Comparison of ENCODE assay signal across 11 cellular contexts in genomic region chr21:38780879-38781278, GRCh38. TPM values are rescaled to one million over a fixed set of nuclear protein-coding genes. Genes with fewer than 3 reads are reported as not detected.
DNase-seq lines count a peak whose midpoint lies in the region; ATAC-seq and TF ChIP-seq lines count a peak whose summit lies in the region.
"Had no signal": no experiment of that assay in that cellular context is flagged by ENCODE, and none has a peak within 500 bp of the region (broad histone marks: within the 10 kb centered on the region; RNA-seq: fewer than 3 reads in every experiment).

No MANE protein-coding gene starts in this region.

- no peak for TF ChIP-seq CTCF in MCF 10A (IDR thresholded peaks at IDR 0.05; ENCODE audit: unreplicated experiment)
- TF ChIP-seq CTCF in breast epithelium (IDR thresholded peaks at IDR 0.05): no peak
- TF ChIP-seq CTCF in left lung (IDR thresholded peaks at IDR 0.05): no peak

- H3K4me3 ChIP-seq in breast epithelium (no peak overlapping the region), left lung (no peak overlapping the region)

- no peaks in the 10 kb centered on the region for H3K4me1 ChIP-seq in breast epithelium
- H3K4me1 ChIP-seq in left lung: no peaks in the 10 kb centered on the region

- H3K27me3 ChIP-seq in breast epithelium (no peaks in the 10 kb centered on the region), left lung (no peaks in the 10 kb centered on the region)

- peaks cover 0 to 17% of the 10 kb centered on the region in 2 donors for H3K9me3 ChIP-seq in breast epithelium
- peaks cover 0 to 23% of the 10 kb centered on the region in 2 donors for H3K9me3 ChIP-seq in left lung

- peaks cover 24% of the 10 kb centered on the region for H3K4me1 Mint-ChIP-seq in MCF 10A (ENCODE audit: insufficient read depth, unreplicated experiment)
- H3K4me1 Mint-ChIP-seq in activated CD4-positive, alpha-beta memory T cell treated with anti-CD3 and anti-CD28 coated beads for 36 hours (ENCODE audit: low read depth): peaks cover 44% of the 10 kb centered on the region

- intact Hi-C loops in MCF 10A (cut with micrococcal nuclease) (no loop called here), breast epithelium (cut with DNase I; ENCODE audit: low total_unique reads) (no loop called here), left lung (cut with DNase I) (no loop called here)
- intact Hi-C loops in activated CD4-positive, alpha-beta memory T cell treated with anti-CD3 and anti-CD28 coated beads for 36 hours (cut with micrococcal nuclease): loop anchor here (1.0 kb wide), 2 partner anchors 14 to 23 kb away; no protein-coding TSS in a partner anchor

- POLR2A ChIA-PET in MCF 10A (lab: Yijun Ruan, JAX): interaction anchor here (1.7 to 2.2 kb wide), 2 partner anchors 12 to 28 kb away, joined by 9 to 12 read pairs; no protein-coding TSS in a partner anchor
- POLR2A ChIA-PET in activated CD4-positive, alpha-beta memory T cell treated with anti-CD3 and anti-CD28 coated beads for 36 hours (lab: Charles Lee): interaction anchor here (1.1 kb wide), 1 partner anchor 12 kb away, joined by 3 read pairs; no protein-coding TSS in a partner anchor

- H3K27ac ChIP-seq in breast epithelium (no peak overlapping the region), left lung (no peak overlapping the region)
- H3K27ac ChIP-seq: VCaP had no signal

- DNase-seq in MCF 10A (ENCODE audit: unreplicated experiment) (no peak), breast epithelium (ENCODE audit: low spot score in 2 of 2) (no peak), NCI-H1436 treated with DMSO at 0.1 percent for 48 hours (lab: John Stamatoyannopoulos, UW) (no peak), erythroblast (lab: John Stamatoyannopoulos, UW) (no peak), ecto neural progenitor cell (ENCODE audit: low spot score) (no peak), left lung (no peak)
- DNase-seq in activated CD4-positive, alpha-beta memory T cell treated with anti-CD3 and anti-CD28 coated beads for 36 hours: no peak
- DNase-seq: kidney glomerular epithelial cell, posterior cingulate gyrus had no signal

- no peak overlapping the region for H3K4me3 Mint-ChIP-seq in MCF 10A (ENCODE audit: unreplicated experiment)
- no peak overlapping the region for H3K4me3 Mint-ChIP-seq in activated CD4-positive, alpha-beta memory T cell treated with anti-CD3 and anti-CD28 coated beads for 36 hours

- no peak for TF ChIP-seq POLR2A in breast epithelium (IDR thresholded peaks at IDR 0.05)
- TF ChIP-seq POLR2A in erythroblast (IDR thresholded peaks at IDR 0.05; ENCODE audit: low read length): no peak

- no peaks in the 10 kb centered on the region for H3K9me3 Mint-ChIP-seq in MCF 10A (ENCODE audit: unreplicated experiment)
- peaks cover 29% of the 10 kb centered on the region for H3K9me3 Mint-ChIP-seq in activated CD4-positive, alpha-beta memory T cell treated with anti-CD3 and anti-CD28 coated beads for 36 hours

- peak; percentile 77 for ATAC-seq in HG03039 (IDR thresholded peaks at IDR 0.05; ENCODE audit: unreplicated experiment)
- no peak for ATAC-seq in left lung

- H3K36me3 ChIP-seq in breast epithelium: no peaks in the 10 kb centered on the region
- no peaks in the 10 kb centered on the region for H3K36me3 ChIP-seq in left lung

- TSS peak; percentile 85 for BruUV-seq in MCF 10A (replicated peaks; lab: Mats Ljungman, UMichigan)

- CTCF ChIA-PET in MCF 10A (lab: Yijun Ruan, JAX): no interaction called here
- CTCF ChIA-PET in activated CD4-positive, alpha-beta memory T cell treated with anti-CD3 and anti-CD28 coated beads for 36 hours (lab: Charles Lee): no interaction called here

- H3K36me3 Mint-ChIP-seq in MCF 10A (ENCODE audit: insufficient read depth, unreplicated experiment): no peaks in the 10 kb centered on the region
- peaks cover 25% of the 10 kb centered on the region for H3K36me3 Mint-ChIP-seq in activated CD4-positive, alpha-beta memory T cell treated with anti-CD3 and anti-CD28 coated beads for 36 hours

- no peaks in the 10 kb centered on the region for H3K27me3 Mint-ChIP-seq in MCF 10A (ENCODE audit: insufficient read depth, unreplicated experiment)
- H3K27me3 Mint-ChIP-seq in activated CD4-positive, alpha-beta memory T cell treated with anti-CD3 and anti-CD28 coated beads for 36 hours: peaks cover 7% of the 10 kb centered on the region

- H3K27ac Mint-ChIP-seq in MCF 10A (ENCODE audit: low read depth, unreplicated experiment): peak overlapping the region; percentile 87
- H3K27ac Mint-ChIP-seq in activated CD4-positive, alpha-beta memory T cell treated with anti-CD3 and anti-CD28 coated beads for 36 hours: peak overlapping the region; percentile 35

RNA-seq across cellular contexts. Expression of gene ETS2, which starts 24.9 kb away (rescaled TPM):
- total RNA-seq in MCF 10A (2022) (109 and 126 TPM in 2 replicates), breast epithelium (10 to 100 TPM; 48.0 to 60.0 (median 57.5) TPM), left lung (100 to 1,000 TPM in 1 of 2 donors, 10 to 100 TPM in 1; 93.2 to 129 TPM)
- 10 to 100 TPM; 22.1 to 25.0 TPM for total RNA-seq in activated CD4-positive, alpha-beta memory T cell treated with anti-CD3 and anti-CD28 coated beads for 36 hours
